In genomic region chr1:48027533-48027835, GRCh38 we compare ENCODE assay signal across 25 cellular contexts. TPM values are rescaled to one million over a fixed set of nuclear protein-coding genes. Genes with fewer than 3 reads are reported as not detected.
"Had no signal": no experiment of that assay in that cellular context is flagged by ENCODE, and none has a peak within 500 bp of the region (broad histone marks: within the 10 kb centered on the region; RNA-seq: fewer than 3 reads in every experiment).

No MANE protein-coding gene starts in this region.

- H3K27me3 ChIP-seq: brain microvascular endothelial cell had no signal

- H3K4me3 Mint-ChIP-seq: activated B cell treated with CpG ODN at 0.5 μM for 24 hours; activated CD8-positive, alpha-beta T cell treated with anti-CD3 and anti-CD28 coated beads for 36 hours; activated naive CD8-positive, alpha-beta T cell; activated T-cell treated with anti-CD3 and anti-CD28 coated beads, Interleukin-2, amount 50 U/mL, for 4 hours; activated T-helper 17 cell treated with anti-CD3 and anti-CD28 coated beads, Interleukin-2, amount 50 U/mL, for 72 hours; T-cell; T-helper 1 cell treated with Interleukin-12 subunit alpha and Interleukin-12 subunit beta and Interleukin-4 antibody, amounts not matched to agents 30 μg/mL and 1 μg/mL, for 36 hours; T-helper 2 cell treated with Interferon-gamma antibody and Interleukin-4, amounts not matched to agents 5 μg/mL and 100 μg/mL, for 36 hours had no signal

- H3K27me3 Mint-ChIP-seq: activated B cell treated with CpG ODN at 0.5 μM for 24 hours; activated naive CD8-positive, alpha-beta T cell; activated T-helper 17 cell treated with anti-CD3 and anti-CD28 coated beads, Interleukin-2, amount 50 U/mL, for 72 hours had no signal

- H3K27ac Mint-ChIP-seq: activated B cell treated with CpG ODN at 0.5 μM for 24 hours; activated CD8-positive, alpha-beta T cell treated with anti-CD3 and anti-CD28 coated beads for 36 hours; activated naive CD8-positive, alpha-beta T cell; activated T-helper 17 cell treated with anti-CD3 and anti-CD28 coated beads, Interleukin-2, amount 50 U/mL, for 72 hours; T-cell; T-helper 1 cell treated with Interleukin-12 subunit alpha and Interleukin-12 subunit beta and Interleukin-4 antibody, amounts not matched to agents 30 μg/mL and 1 μg/mL, for 36 hours; T-helper 2 cell treated with Interferon-gamma antibody and Interleukin-4, amounts not matched to agents 5 μg/mL and 100 μg/mL, for 36 hours had no signal

- ATAC-seq: activated CD4-positive, CD25-positive, alpha-beta regulatory T cell treated with anti-CD3 and anti-CD28 coated beads, Interleukin-2, amount 50 U/mL, for 24 hours; activated CD8-positive, alpha-beta T cell treated with anti-CD3 and anti-CD28 coated beads for 36 hours; activated T-cell treated with anti-CD3 and anti-CD28 coated beads, Interleukin-2, amount 50 U/mL, for 4 hours; activated T-helper 17 cell treated with anti-CD3 and anti-CD28 coated beads, Interleukin-2, amount 50 U/mL, for 72 hours; T-cell had no signal

- H3K4me1 Mint-ChIP-seq: activated B cell treated with CpG ODN at 0.5 μM for 24 hours; activated T-helper 17 cell treated with anti-CD3 and anti-CD28 coated beads, Interleukin-2, amount 50 U/mL, for 72 hours; T-cell had no signal

- H3K36me3 ChIP-seq: brain microvascular endothelial cell, WERI-Rb-1 had no signal

- H3K27ac ChIP-seq: brain microvascular endothelial cell, WERI-Rb-1 had no signal

- DNase-seq: activated B cell treated with CpG ODN at 0.5 μM for 24 hours; activated CD4-positive, alpha-beta T cell treated with anti-CD3 and anti-CD28 coated beads for 48 hours; activated CD4-positive, alpha-beta T cell treated with anti-CD3 and anti-CD28 coated beads, Interleukin-2, amount 50 U/mL, for 1 hour; activated CD4-positive, alpha-beta T cell treated with anti-CD3 and anti-CD28 coated beads, Interleukin-2, amount 50 U/mL, for 48 hours; activated CD8-positive, alpha-beta memory T cell treated with anti-CD3 and anti-CD28 coated beads for 24 hours; activated CD8-positive, alpha-beta T cell treated with anti-CD3 and anti-CD28 coated beads for 36 hours; activated effector memory CD4-positive, alpha-beta T cell treated with Interleukin-2 at 50 U/mL for 16 hours; activated gamma-delta T cell treated with Interleukin-2 at 50 U/mL for 16 hours; activated naive CD4-positive, alpha-beta T cell treated with anti-CD3 and anti-CD28 coated beads, Interleukin-2, amount 50 U/mL, for 16 hours; activated naive CD4-positive, alpha-beta T cell treated with Interleukin-2 at 50 U/mL for 16 hours; activated T-cell treated with anti-CD3 and anti-CD28 coated beads, Interleukin-2, amount 50 U/mL, for 4 hours; amniotic stem cell; anterior cingulate cortex; brain microvascular endothelial cell; caudate nucleus; effector CD8-positive, alpha-beta T cell; foreskin fibroblast; T-cell; T1000; WERI-Rb-1 had no signal

- H3K36me3 Mint-ChIP-seq: activated naive CD8-positive, alpha-beta T cell; T-cell had no signal

- H3K9me3 Mint-ChIP-seq: activated B cell treated with CpG ODN at 0.5 μM for 24 hours; activated CD8-positive, alpha-beta T cell treated with anti-CD3 and anti-CD28 coated beads for 36 hours; activated T-cell treated with anti-CD3 and anti-CD28 coated beads, Interleukin-2, amount 50 U/mL, for 4 hours; activated T-helper 17 cell treated with anti-CD3 and anti-CD28 coated beads, Interleukin-2, amount 50 U/mL, for 72 hours; T-cell; T-helper 1 cell treated with Interleukin-12 subunit alpha and Interleukin-12 subunit beta and Interleukin-4 antibody, amounts not matched to agents 30 μg/mL and 1 μg/mL, for 36 hours; T-helper 2 cell treated with Interferon-gamma antibody and Interleukin-4, amounts not matched to agents 5 μg/mL and 100 μg/mL, for 36 hours had no signal

RNA-seq across cellular contexts. Expression of gene TRABD2B, which starts 30.3 kb away (rescaled TPM):
- total RNA-seq: activated B cell treated with CpG ODN at 0.5 μM for 24 hours; activated CD8-positive, alpha-beta T cell treated with anti-CD3 and anti-CD28 coated beads for 36 hours; activated T-cell treated with anti-CD3 and anti-CD28 coated beads, Interleukin-2, amount 50 U/mL, for 4 hours; activated T-helper 17 cell treated with anti-CD3 and anti-CD28 coated beads, Interleukin-2, amount 50 U/mL, for 72 hours; T-cell had no signal
